In genomic region chr18:57561728-57562423, GRCh38 we compare ENCODE assay signal across 8 cellular contexts. TPM values are rescaled to one million over a fixed set of nuclear protein-coding genes. Genes with fewer than 3 reads are reported as not detected.
DNase-seq lines count a peak whose midpoint lies in the region; ATAC-seq and TF ChIP-seq lines count a peak whose summit lies in the region.

No MANE protein-coding gene starts in this region.

- H3K36me3 Mint-ChIP-seq in WTC11 = peaks cover 13% of the 10 kb centered on the region
- H3K36me3 Mint-ChIP-seq in progenitor cell of endocrine pancreas (ENCODE audit: insufficient read depth) = peaks cover 21% of the 10 kb centered on the region

- no peaks in the 10 kb centered on the region for H3K27me3 Mint-ChIP-seq in WTC11 (ENCODE audit: low read depth)
- H3K27me3 Mint-ChIP-seq in progenitor cell of endocrine pancreas = no peaks in the 10 kb centered on the region

- DNase-seq in Caki2 (ENCODE audit: low read depth) (peak; percentile 30), NCI-H2171 treated with DMSO at 0.1 percent for 48 hours (lab: John Stamatoyannopoulos, UW) (peak; percentile 68), WTC11 (ENCODE audit: low spot score) (no peak), foreskin melanocyte (peak; percentile 30), progenitor cell of endocrine pancreas (ENCODE audit: low spot score, unreplicated experiment) (peak; percentile 12), GDM1 (lab: John Stamatoyannopoulos, UW) (no peak)

- in situ Hi-C loops in Caki2 (cut with HindIII; ENCODE audit: low pct_unique_long_range_greater_than_20kb, low sequenced_read_pairs) = no loop called here

- H3K4me3 Mint-ChIP-seq in WTC11 (no peak overlapping the region), progenitor cell of endocrine pancreas (ENCODE audit: low read depth) (no peak overlapping the region)

- no peaks in the 10 kb centered on the region for H3K9me3 Mint-ChIP-seq in WTC11
- no peaks in the 10 kb centered on the region for H3K9me3 Mint-ChIP-seq in progenitor cell of endocrine pancreas (ENCODE audit: low read depth)

- H3K27ac Mint-ChIP-seq in WTC11 = no peak overlapping the region
- H3K27ac Mint-ChIP-seq in progenitor cell of endocrine pancreas = no peak overlapping the region

- peak; percentile 68 for ATAC-seq in GM21529 (IDR thresholded peaks at IDR 0.05; ENCODE audit: unreplicated experiment)
- ATAC-seq in WTC11 = peak; percentile 62
- ATAC-seq in HG02870 (IDR thresholded peaks at IDR 0.05; ENCODE audit: unreplicated experiment) = no peak

- CTCF ChIA-PET in WTC11 (lab: Charles Lee) = interaction anchor here (0.6 to 3.4 kb wide), 18 partner anchors 9 to 1746 kb away, joined by 3 to 14 read pairs (median 4); no protein-coding TSS in a partner anchor

- peaks cover 7% of the 10 kb centered on the region for H3K4me1 Mint-ChIP-seq in WTC11
- H3K4me1 Mint-ChIP-seq in progenitor cell of endocrine pancreas (ENCODE audit: low read depth) = peaks cover 8% of the 10 kb centered on the region

- TF ChIP-seq CTCF in WTC11 (IDR thresholded peaks at IDR 0.05) (peak; percentile 75), progenitor cell of endocrine pancreas (IDR thresholded peaks at IDR 0.05; ENCODE audit: unreplicated experiment) (peak; percentile 94)

- POLR2A ChIA-PET in WTC11 (lab: Charles Lee) = no interaction called here

TF ChIP-seq in WTC11, 78 proteins besides CTCF, POLR2A, EP300 and RAD21:
- TF ChIP-seq ZNF396 (CRISPR knock-in tag; IDR thresholded peaks at IDR 0.05; ENCODE audit: borderline replicate concordance) = no peak
- no peak for TF ChIP-seq ZSCAN18 (CRISPR knock-in tag; IDR thresholded peaks at IDR 0.05)
- TF ChIP-seq ATF6 (CRISPR knock-in tag; IDR thresholded peaks at IDR 0.05) = no peak
- no peak for TF ChIP-seq GTF2I (CRISPR knock-in tag; conservative IDR thresholded peaks at IDR 0.05)
- TF ChIP-seq AFF4 (CRISPR knock-in tag; IDR thresholded peaks at IDR 0.05; ENCODE audit: borderline replicate concordance) = no peak
- TF ChIP-seq ZNF317 (CRISPR knock-in tag; IDR thresholded peaks at IDR 0.05; ENCODE audit: borderline replicate concordance, low read depth) = no peak
- no peak for TF ChIP-seq SOX15 (CRISPR knock-in tag; IDR thresholded peaks at IDR 0.05)
- no peak for TF ChIP-seq EMX1 (CRISPR knock-in tag; IDR thresholded peaks at IDR 0.05)
- TF ChIP-seq GRHL2 (CRISPR knock-in tag; IDR thresholded peaks at IDR 0.05; ENCODE audit: insufficient replicate concordance, severe bottlenecking) = no peak
- no peak for TF ChIP-seq FOXP1 (CRISPR knock-in tag; IDR thresholded peaks at IDR 0.05; ENCODE audit: borderline replicate concordance)
- no peak for TF ChIP-seq E2F1 (CRISPR knock-in tag; IDR thresholded peaks at IDR 0.05)

RNA-seq across cellular contexts. Expression of gene FECH, which starts 24.6 kb away (rescaled TPM):
- total RNA-seq in Caki2 (2014; rRNA removed; shearing (Covaris generic); ENCODE audit: low replicate concordance) = 33.0 and 49.0 TPM in 2 replicates
- total RNA-seq in WTC11 (2021) = 16.6 to 21.8 TPM (median 19.6 TPM) in 3 replicates
- 25.8 and 27.1 TPM in 2 replicates for total RNA-seq in progenitor cell of endocrine pancreas

RNA-seq across cellular contexts. Expression of gene NARS1, which starts 59.8 kb away (rescaled TPM):
- total RNA-seq in Caki2 (2014; rRNA removed; shearing (Covaris generic); ENCODE audit: low replicate concordance) = 95.3 and 106 TPM in 2 replicates
- total RNA-seq in WTC11 (2021) (138 to 196 TPM (median 144 TPM) in 3 replicates), progenitor cell of endocrine pancreas (90.7 and 99.9 TPM in 2 replicates)

Comparison
In these comparisons a context has a peak if more than half of its experiments do, and no peak if none do; other contexts are left out.
1. DNase-seq: peak in Caki2 (single experiment), NCI-H2171 treated with DMSO at 0.1 percent for 48 hours (single experiment), foreskin melanocyte (single experiment) and progenitor cell of endocrine pancreas (single experiment); none in WTC11 (single experiment) and GDM1 (single experiment).